Comparison of ENCODE assay signal across 8 cellular contexts in the genomic region with DNA sequence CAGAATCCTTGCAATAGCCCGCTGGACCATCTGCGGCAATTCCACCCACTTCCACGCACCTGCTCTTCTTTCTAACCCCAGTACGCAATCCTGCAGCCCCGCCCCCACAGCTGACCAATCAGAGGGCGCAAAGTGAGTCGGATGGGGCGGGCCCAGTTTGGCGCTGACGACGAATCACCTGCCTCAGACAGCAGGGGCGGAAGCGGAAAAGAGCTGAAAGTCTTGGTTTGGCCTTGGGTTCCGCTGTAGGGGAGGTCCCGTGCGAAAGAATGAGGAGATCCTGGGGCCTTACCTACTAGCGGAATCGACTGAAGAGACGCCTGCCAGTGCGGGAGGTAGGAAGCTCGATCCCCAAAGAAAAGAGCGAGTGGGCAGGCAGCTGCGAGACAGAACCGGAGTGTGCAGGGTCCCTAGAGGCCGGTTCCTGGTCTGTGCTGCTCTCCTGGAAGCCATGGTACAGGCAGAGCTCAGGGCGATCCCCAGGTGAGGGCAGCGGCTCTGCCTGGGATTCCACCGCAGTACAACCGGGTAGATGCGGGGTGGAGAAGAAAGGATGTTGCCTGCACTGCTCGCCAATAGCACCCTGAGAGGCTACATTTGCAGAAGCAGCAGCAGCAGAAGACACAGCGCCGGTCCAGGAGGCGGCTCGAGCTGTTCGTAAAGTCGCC. TPM values are rescaled to one million over a fixed set of nuclear protein-coding genes. Genes with fewer than 3 reads are reported as not detected.
A peak's percentile ranks its signal among the peaks of the same experiment; 100 is the strongest.
DNase-seq lines count a peak whose midpoint lies in the region; ATAC-seq lines count a peak whose summit lies in the region.

A gene (plus strand): TSS at position 225 of the 668 bp plus-strand sequence. CDS start 560 bp downstream, outside the sequence.

- no peaks in the 10 kb centered on the region for H3K9me3 Mint-ChIP-seq in activated naive CD4-positive, alpha-beta T cell treated with anti-CD3 and anti-CD28 coated beads, Interleukin-2, amount 50 U/mL, for 72 hours

- ATAC-seq in HG02610 (IDR thresholded peaks at IDR 0.05; ENCODE audit: unreplicated experiment) = peak; percentile 100
- peak; percentile 99 for ATAC-seq in activated naive CD4-positive, alpha-beta T cell treated with anti-CD3 and anti-CD28 coated beads, Interleukin-2, amount 50 U/mL, for 72 hours

- H3K27ac Mint-ChIP-seq in activated naive CD4-positive, alpha-beta T cell treated with anti-CD3 and anti-CD28 coated beads, Interleukin-2, amount 50 U/mL, for 72 hours = peak within 1 kb of the TSS; percentile 95 to 98

- DNase-seq in NCI-H1092 treated with DMSO at 0.1 percent for 48 hours (lab: John Stamatoyannopoulos, UW) (peak; percentile 94), SKM-1 (lab: John Stamatoyannopoulos, UW; ENCODE audit: unreplicated experiment) (peak; percentile 95), glomerular endothelial cell (ENCODE audit: extremely low read depth, low read depth, low spot score) (peak; percentile 64), occipital lobe (lab: John Stamatoyannopoulos, UW) (peak; percentile 99)
- DNase-seq in activated naive CD4-positive, alpha-beta T cell treated with anti-CD3 and anti-CD28 coated beads, Interleukin-2, amount 50 U/mL, for 72 hours (ENCODE audit: low spot score in 2 of 2) = peak; percentile 97 to 98

- peak within 1 kb of the TSS; percentile 27 for H3K27ac ChIP-seq in temporal lobe (ENCODE audit: low read depth, low read length)

- peak within 1 kb of the TSS; percentile 80 for H3K4me3 ChIP-seq in GM08714 (ENCODE audit: low read length)

- peaks cover 14 to 22% of the 10 kb centered on the region in 2 donors for H3K36me3 Mint-ChIP-seq in activated naive CD4-positive, alpha-beta T cell treated with anti-CD3 and anti-CD28 coated beads, Interleukin-2, amount 50 U/mL, for 72 hours

RNA-seq across cellular contexts. Expression of the gene that starts here (rescaled TPM):
- 10 to 100 TPM; 11.4 to 14.1 TPM for total RNA-seq in activated naive CD4-positive, alpha-beta T cell treated with anti-CD3 and anti-CD28 coated beads, Interleukin-2, amount 50 U/mL, for 72 hours
- total RNA-seq in glomerular endothelial cell (20.0 and 25.2 TPM in 2 replicates), occipital lobe (57.2 TPM), temporal lobe (36.6 TPM)

Comparison
In these comparisons a context has a peak if more than half of its experiments do, and no peak if none do; other contexts are left out.
1. Peak in every context shown above with its lines: DNase-seq, ATAC-seq, H3K4me3 ChIP-seq and H3K27ac ChIP-seq.